ENCODE assay signal across 10 cellular contexts in genomic region chr4:8419222-8420041, GRCh38. TPM values are rescaled to one million over a fixed set of nuclear protein-coding genes. Genes with fewer than 3 reads are reported as not detected.
DNase-seq lines count a peak whose midpoint lies in the region; ATAC-seq, FAIRE-seq and TF ChIP-seq lines count a peak whose summit lies in the region.
"Had no signal": no experiment of that assay in that cellular context is flagged by ENCODE, and none has a peak within 500 bp of the region (broad histone marks: within the 10 kb centered on the region; RNA-seq: fewer than 3 reads in every experiment).

No MANE protein-coding gene starts in this region.

- no peak for TF ChIP-seq POLR2A in body of pancreas (IDR thresholded peaks at IDR 0.05)

- ATAC-seq in HG03439 (IDR thresholded peaks at IDR 0.05; ENCODE audit: unreplicated experiment): peak; percentile 93
- peak; percentile 47 for ATAC-seq in body of pancreas

- no peak overlapping the region for H2AK5ac ChIP-seq in neuronal stem cell (ENCODE audit: low read depth, low read length)

- H3K4ac ChIP-seq in neuronal stem cell (ENCODE audit: low read length): no peak overlapping the region

- no peaks in the 10 kb centered on the region for H3K79me1 ChIP-seq in neuronal stem cell (ENCODE audit: low read depth, low read length)

- no peak overlapping the region for H2BK5ac ChIP-seq in neuronal stem cell (ENCODE audit: low read length)

- WGBS in body of pancreas, 2 donors: 74 to 78% methylated on average over 12 of the region's 12 CpGs
- no CpG with 5 or more reads among the region's 12 CpGs for WGBS in neuronal stem cell (ENCODE audit: extremely low coverage in 2 of 2, insufficient read length in 2 of 2, insufficient replicate concordance in 1 of 2), 2 donors

- H2BK12ac ChIP-seq in neuronal stem cell (ENCODE audit: low read length): no peak overlapping the region

- no peak overlapping the region for H3K23ac ChIP-seq in neuronal stem cell (ENCODE audit: low read depth, low read length, poor library complexity)

- H3K27me3 ChIP-seq in body of pancreas (no peaks in the 10 kb centered on the region), neuronal stem cell (ENCODE audit: control insufficient read depth in 3 of 3, insufficient read depth in 3 of 3, low read depth in 1 of 3, low read length in 3 of 3) (no peaks in the 10 kb centered on the region)
- H3K27me3 ChIP-seq: BLaER1 had no signal

- TF ChIP-seq CTCF in body of pancreas (IDR thresholded peaks at IDR 0.05) (no peak), D721Med (IDR thresholded peaks at IDR 0.05; ENCODE audit: insufficient read depth, missing control alignments) (no peak)

- H3K4me2 ChIP-seq in neuronal stem cell (ENCODE audit: insufficient read depth, low read length, poor library complexity, severe bottlenecking): no peak overlapping the region
- H3K4me2 ChIP-seq: BLaER1 had no signal

- no peak overlapping the region for H2AFZ ChIP-seq in neuronal stem cell (ENCODE audit: low read length)

- no peaks in the 10 kb centered on the region for H3K36me3 ChIP-seq in body of pancreas (replicated peaks in 1 of 2; ENCODE audit: insufficient read depth in 1 of 2, low read depth in 2 of 2)
- H3K36me3 ChIP-seq in neuronal stem cell (replicated peaks in 1 of 2; ENCODE audit: control insufficient read depth in 2 of 2, insufficient read depth in 2 of 2, low read length in 2 of 2): peaks cover 2 to 7% of the 10 kb centered on the region in 2 donors

- H2BK120ac ChIP-seq in neuronal stem cell (ENCODE audit: low read depth, low read length): no peak overlapping the region

- H3K9me3 ChIP-seq in body of pancreas: no peaks in the 10 kb centered on the region
- no peaks in the 10 kb centered on the region for H3K9me3 ChIP-seq in neuronal stem cell (replicated peaks in 1 of 2; ENCODE audit: control insufficient read depth in 2 of 2, insufficient read depth in 1 of 2, low read depth in 1 of 2, low read length in 2 of 2)
- H3K9me3 ChIP-seq: BLaER1 had no signal

- no peak overlapping the region for H4K8ac ChIP-seq in neuronal stem cell (ENCODE audit: low read depth, low read length)

- H3K9ac ChIP-seq in neuronal stem cell (ENCODE audit: low read depth, low read length, poor library complexity): no peak overlapping the region
- H3K9ac ChIP-seq: BLaER1 had no signal

- intact Hi-C loops in body of pancreas (cut with DNase I): no loop called here

- no peak overlapping the region for H3K14ac ChIP-seq in neuronal stem cell (ENCODE audit: low read length)

- peaks cover 10% of the 10 kb centered on the region for H3K4me1 ChIP-seq in body of pancreas
- H3K4me1 ChIP-seq in neuronal stem cell (ENCODE audit: control insufficient read depth in 2 of 2, insufficient read depth in 1 of 2, low read depth in 1 of 2, low read length in 2 of 2): no peaks in the 10 kb centered on the region
- H3K4me1 ChIP-seq: BLaER1 had no signal

- H2BK15ac ChIP-seq in neuronal stem cell (ENCODE audit: low read length): no peak overlapping the region

- H4K91ac ChIP-seq in neuronal stem cell (ENCODE audit: low read depth, low read length, poor library complexity): no peak overlapping the region

- no peak overlapping the region for H3K4me3 ChIP-seq in body of pancreas
- H3K4me3 ChIP-seq in neuronal stem cell (ENCODE audit: low read length in 2 of 2): no peak overlapping the region
- H3K4me3 ChIP-seq: BLaER1 had no signal

- DNase-seq in activated T-cell treated with anti-CD3 and anti-CD28 coated beads for 48 hours (ENCODE audit: low read depth) (peak; percentile 51), activated T-cell treated with anti-CD3 and anti-CD28 coated beads for 4 hours (no peak), body of pancreas (no peak), HT-29 (ENCODE audit: low spot score) (no peak), D721Med (ENCODE audit: insufficient read length, low spot score) (no peak), neuronal stem cell (ENCODE audit: low spot score) (no peak)
- peak; percentile 54 to 56 for DNase-seq in stimulated activated CD4-positive, alpha-beta T cell treated with anti-CD3 and anti-CD28 coated beads, Interleukin-15, amount 100 ng/mL, for 48 hours (ENCODE audit: low read depth in 2 of 2)

- H3K18ac ChIP-seq in neuronal stem cell (ENCODE audit: low read length): no peak overlapping the region

- no peak for FAIRE-seq in D721Med (lab: Jason Lieb, UNC)
- FAIRE-seq: keratinocyte had no signal

- H3K27ac ChIP-seq in body of pancreas (no peak overlapping the region), neuronal stem cell (replicated peaks; ENCODE audit: low read length) (no peak overlapping the region)
- H3K27ac ChIP-seq: BLaER1 had no signal

RNA-seq across cellular contexts. Expression of gene ACOX3, which starts 21.1 kb away (rescaled TPM):
- total RNA-seq in body of pancreas: 10 to 100 TPM; 18.4 to 23.4 TPM
- total RNA-seq in HT-29 (2014; rRNA removed; shearing (Covaris generic)): 7.5 and 9.7 TPM in 2 replicates
- polyA plus RNA-seq in neuronal stem cell (2013, experiment 1 of 2): 7.3 TPM
- 8.3 TPM for polyA plus RNA-seq in neuronal stem cell (2013, experiment 2 of 2)

RNA-seq across cellular contexts. Expression of gene TRMT44, which starts 21.1 kb away (rescaled TPM):
- 10 to 100 TPM; 13.2 to 60.0 TPM for total RNA-seq in body of pancreas
- 26.8 and 34.0 TPM in 2 replicates for total RNA-seq in HT-29 (2014; rRNA removed; shearing (Covaris generic))
- 5.4 TPM for polyA plus RNA-seq in neuronal stem cell (2013, experiment 1 of 2)
- polyA plus RNA-seq in neuronal stem cell (2013, experiment 2 of 2): 4.4 TPM

Comparison
In these comparisons a context has a peak if more than half of its experiments do, and no peak if none do; other contexts are left out.
1. DNase-seq: peak in activated T-cell treated with anti-CD3 and anti-CD28 coated beads for 48 hours (single experiment) and stimulated activated CD4-positive, alpha-beta T cell treated with anti-CD3 and anti-CD28 coated beads, Interleukin-15, amount 100 ng/mL, for 48 hours (2 of 2); none in activated T-cell treated with anti-CD3 and anti-CD28 coated beads for 4 hours (single experiment), body of pancreas (0 of 4), HT-29 (single experiment), D721Med (single experiment) and neuronal stem cell (single experiment).